2 cellular contexts compared by ENCODE assay signal in genomic region chr15:39013262-39013661, GRCh38.
TF ChIP-seq lines count a peak whose summit lies in the region.

No MANE protein-coding gene starts in this region.

TF ChIP-seq in HepG2, 621 proteins besides CTCF, POLR2A, EP300 and RAD21:
- no peak for TF ChIP-seq ZNF550 (CRISPR knock-in tag; IDR thresholded peaks at IDR 0.05; ENCODE audit: borderline replicate concordance)
- TF ChIP-seq STAG1 (CRISPR knock-in tag; IDR thresholded peaks at IDR 0.05): peak; percentile 34
- no peak for TF ChIP-seq ZNF30 (CRISPR knock-in tag; IDR thresholded peaks at IDR 0.05)
- TF ChIP-seq, protein P1, sequence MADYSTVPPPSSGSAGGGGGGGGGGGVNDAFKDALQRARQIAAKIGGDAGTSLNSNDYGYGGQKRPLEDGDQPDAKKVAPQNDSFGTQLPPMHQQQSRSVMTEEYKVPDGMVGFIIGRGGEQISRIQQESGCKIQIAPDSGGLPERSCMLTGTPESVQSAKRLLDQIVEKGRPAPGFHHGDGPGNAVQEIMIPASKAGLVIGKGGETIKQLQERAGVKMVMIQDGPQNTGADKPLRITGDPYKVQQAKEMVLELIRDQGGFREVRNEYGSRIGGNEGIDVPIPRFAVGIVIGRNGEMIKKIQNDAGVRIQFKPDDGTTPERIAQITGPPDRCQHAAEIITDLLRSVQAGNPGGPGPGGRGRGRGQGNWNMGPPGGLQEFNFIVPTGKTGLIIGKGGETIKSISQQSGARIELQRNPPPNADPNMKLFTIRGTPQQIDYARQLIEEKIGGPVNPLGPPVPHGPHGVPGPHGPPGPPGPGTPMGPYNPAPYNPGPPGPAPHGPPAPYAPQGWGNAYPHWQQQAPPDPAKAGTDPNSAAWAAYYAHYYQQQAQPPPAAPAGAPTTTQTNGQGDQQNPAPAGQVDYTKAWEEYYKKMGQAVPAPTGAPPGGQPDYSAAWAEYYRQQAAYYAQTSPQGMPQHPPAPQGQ (CRISPR knock-in tag; IDR thresholded peaks at IDR 0.05; ENCODE audit: borderline replicate concordance): no peak
- TF ChIP-seq ZBTB33 (CRISPR knock-in tag; IDR thresholded peaks at IDR 0.05): peak; percentile 40; the same call in 1 of the 2 replicates
- no peak for TF ChIP-seq TBP (CRISPR knock-in tag; IDR thresholded peaks at IDR 0.05)
- TF ChIP-seq ZBTB42 (CRISPR knock-in tag; IDR thresholded peaks at IDR 0.05): no peak
- no peak for TF ChIP-seq EZH2 (conservative IDR thresholded peaks at IDR 0.05; ENCODE audit: low read depth, low read length)
- no peak for TF ChIP-seq SSRP1 (CRISPR knock-in tag; IDR thresholded peaks at IDR 0.05)
- TF ChIP-seq, protein P2, sequence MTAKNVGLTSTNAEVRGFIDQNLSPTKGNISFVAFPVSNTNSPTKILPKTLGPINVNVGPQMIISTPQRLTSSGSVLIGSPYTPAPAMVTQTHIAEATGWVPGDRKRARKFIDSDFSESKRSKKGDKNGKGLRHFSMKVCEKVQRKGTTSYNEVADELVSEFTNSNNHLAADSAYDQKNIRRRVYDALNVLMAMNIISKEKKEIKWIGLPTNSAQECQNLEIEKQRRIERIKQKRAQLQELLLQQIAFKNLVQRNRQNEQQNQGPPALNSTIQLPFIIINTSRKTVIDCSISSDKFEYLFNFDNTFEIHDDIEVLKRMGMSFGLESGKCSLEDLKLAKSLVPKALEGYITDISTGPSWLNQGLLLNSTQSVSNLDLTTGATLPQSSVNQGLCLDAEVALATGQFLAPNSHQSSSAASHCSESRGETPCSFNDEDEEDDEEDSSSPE (CRISPR knock-in tag; IDR thresholded peaks at IDR 0.05): no peak
- no peak for TF ChIP-seq ATF1 (CRISPR knock-in tag; IDR thresholded peaks at IDR 0.05)
- TF ChIP-seq AGO2 (optimal IDR thresholded peaks at IDR 0.05; ENCODE audit: low read depth, low read length): no peak
- no peak for TF ChIP-seq ZNF775 (CRISPR knock-in tag; IDR thresholded peaks at IDR 0.05; ENCODE audit: borderline replicate concordance)
- no peak for TF ChIP-seq ZNF878 (CRISPR knock-in tag; IDR thresholded peaks at IDR 0.05)
- no peak for TF ChIP-seq ADNP (CRISPR knock-in tag; IDR thresholded peaks at IDR 0.05)
- TF ChIP-seq, protein P3, sequence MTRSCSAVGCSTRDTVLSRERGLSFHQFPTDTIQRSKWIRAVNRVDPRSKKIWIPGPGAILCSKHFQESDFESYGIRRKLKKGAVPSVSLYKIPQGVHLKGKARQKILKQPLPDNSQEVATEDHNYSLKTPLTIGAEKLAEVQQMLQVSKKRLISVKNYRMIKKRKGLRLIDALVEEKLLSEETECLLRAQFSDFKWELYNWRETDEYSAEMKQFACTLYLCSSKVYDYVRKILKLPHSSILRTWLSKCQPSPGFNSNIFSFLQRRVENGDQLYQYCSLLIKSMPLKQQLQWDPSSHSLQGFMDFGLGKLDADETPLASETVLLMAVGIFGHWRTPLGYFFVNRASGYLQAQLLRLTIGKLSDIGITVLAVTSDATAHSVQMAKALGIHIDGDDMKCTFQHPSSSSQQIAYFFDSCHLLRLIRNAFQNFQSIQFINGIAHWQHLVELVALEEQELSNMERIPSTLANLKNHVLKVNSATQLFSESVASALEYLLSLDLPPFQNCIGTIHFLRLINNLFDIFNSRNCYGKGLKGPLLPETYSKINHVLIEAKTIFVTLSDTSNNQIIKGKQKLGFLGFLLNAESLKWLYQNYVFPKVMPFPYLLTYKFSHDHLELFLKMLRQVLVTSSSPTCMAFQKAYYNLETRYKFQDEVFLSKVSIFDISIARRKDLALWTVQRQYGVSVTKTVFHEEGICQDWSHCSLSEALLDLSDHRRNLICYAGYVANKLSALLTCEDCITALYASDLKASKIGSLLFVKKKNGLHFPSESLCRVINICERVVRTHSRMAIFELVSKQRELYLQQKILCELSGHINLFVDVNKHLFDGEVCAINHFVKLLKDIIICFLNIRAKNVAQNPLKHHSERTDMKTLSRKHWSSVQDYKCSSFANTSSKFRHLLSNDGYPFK (CRISPR knock-in tag; IDR thresholded peaks at IDR 0.05; ENCODE audit: borderline replicate concordance): no peak

TF ChIP-seq in K562, 482 proteins besides CTCF, POLR2A, EP300 and RAD21:
- TF ChIP-seq KAT7 (CRISPR knock-in tag; IDR thresholded peaks at IDR 0.05; ENCODE audit: borderline replicate concordance) (no peak), NFIX (CRISPR knock-in tag; IDR thresholded peaks at IDR 0.05; ENCODE audit: low read depth) (no peak), TCF7L2 (IDR thresholded peaks at IDR 0.05; ENCODE audit: low read depth, low read length) (no peak), GATAD2B (IDR thresholded peaks at IDR 0.05; ENCODE audit: borderline replicate concordance) (no peak), ZNF644 (tag; IDR thresholded peaks at IDR 0.05; ENCODE audit: low read depth) (no peak), MAFK (IDR thresholded peaks at IDR 0.05; ENCODE audit: low read length) (no peak), USF1 (CRISPR knock-in tag; IDR thresholded peaks at IDR 0.05) (no peak), ELF4 (CRISPR knock-in tag; IDR thresholded peaks at IDR 0.05) (no peak), HIVEP1 (CRISPR knock-in tag; IDR thresholded peaks at IDR 0.05) (no peak), IRF9 (tag; IDR thresholded peaks at IDR 0.05) (no peak)
- TF ChIP-seq, protein P4, sequence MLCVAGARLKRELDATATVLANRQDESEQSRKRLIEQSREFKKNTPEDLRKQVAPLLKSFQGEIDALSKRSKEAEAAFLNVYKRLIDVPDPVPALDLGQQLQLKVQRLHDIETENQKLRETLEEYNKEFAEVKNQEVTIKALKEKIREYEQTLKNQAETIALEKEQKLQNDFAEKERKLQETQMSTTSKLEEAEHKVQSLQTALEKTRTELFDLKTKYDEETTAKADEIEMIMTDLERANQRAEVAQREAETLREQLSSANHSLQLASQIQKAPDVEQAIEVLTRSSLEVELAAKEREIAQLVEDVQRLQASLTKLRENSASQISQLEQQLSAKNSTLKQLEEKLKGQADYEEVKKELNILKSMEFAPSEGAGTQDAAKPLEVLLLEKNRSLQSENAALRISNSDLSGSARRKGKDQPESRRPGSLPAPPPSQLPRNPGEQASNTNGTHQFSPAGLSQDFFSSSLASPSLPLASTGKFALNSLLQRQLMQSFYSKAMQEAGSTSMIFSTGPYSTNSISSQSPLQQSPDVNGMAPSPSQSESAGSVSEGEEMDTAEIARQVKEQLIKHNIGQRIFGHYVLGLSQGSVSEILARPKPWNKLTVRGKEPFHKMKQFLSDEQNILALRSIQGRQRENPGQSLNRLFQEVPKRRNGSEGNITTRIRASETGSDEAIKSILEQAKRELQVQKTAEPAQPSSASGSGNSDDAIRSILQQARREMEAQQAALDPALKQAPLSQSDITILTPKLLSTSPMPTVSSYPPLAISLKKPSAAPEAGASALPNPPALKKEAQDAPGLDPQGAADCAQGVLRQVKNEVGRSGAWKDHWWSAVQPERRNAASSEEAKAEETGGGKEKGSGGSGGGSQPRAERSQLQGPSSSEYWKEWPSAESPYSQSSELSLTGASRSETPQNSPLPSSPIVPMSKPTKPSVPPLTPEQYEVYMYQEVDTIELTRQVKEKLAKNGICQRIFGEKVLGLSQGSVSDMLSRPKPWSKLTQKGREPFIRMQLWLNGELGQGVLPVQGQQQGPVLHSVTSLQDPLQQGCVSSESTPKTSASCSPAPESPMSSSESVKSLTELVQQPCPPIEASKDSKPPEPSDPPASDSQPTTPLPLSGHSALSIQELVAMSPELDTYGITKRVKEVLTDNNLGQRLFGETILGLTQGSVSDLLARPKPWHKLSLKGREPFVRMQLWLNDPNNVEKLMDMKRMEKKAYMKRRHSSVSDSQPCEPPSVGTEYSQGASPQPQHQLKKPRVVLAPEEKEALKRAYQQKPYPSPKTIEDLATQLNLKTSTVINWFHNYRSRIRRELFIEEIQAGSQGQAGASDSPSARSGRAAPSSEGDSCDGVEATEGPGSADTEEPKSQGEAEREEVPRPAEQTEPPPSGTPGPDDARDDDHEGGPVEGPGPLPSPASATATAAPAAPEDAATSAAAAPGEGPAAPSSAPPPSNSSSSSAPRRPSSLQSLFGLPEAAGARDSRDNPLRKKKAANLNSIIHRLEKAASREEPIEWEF (CRISPR knock-in tag; IDR thresholded peaks at IDR 0.05): no peak
- TF ChIP-seq, protein P5, sequence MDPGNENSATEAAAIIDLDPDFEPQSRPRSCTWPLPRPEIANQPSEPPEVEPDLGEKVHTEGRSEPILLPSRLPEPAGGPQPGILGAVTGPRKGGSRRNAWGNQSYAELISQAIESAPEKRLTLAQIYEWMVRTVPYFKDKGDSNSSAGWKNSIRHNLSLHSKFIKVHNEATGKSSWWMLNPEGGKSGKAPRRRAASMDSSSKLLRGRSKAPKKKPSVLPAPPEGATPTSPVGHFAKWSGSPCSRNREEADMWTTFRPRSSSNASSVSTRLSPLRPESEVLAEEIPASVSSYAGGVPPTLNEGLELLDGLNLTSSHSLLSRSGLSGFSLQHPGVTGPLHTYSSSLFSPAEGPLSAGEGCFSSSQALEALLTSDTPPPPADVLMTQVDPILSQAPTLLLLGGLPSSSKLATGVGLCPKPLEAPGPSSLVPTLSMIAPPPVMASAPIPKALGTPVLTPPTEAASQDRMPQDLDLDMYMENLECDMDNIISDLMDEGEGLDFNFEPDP (CRISPR knock-in tag; IDR thresholded peaks at IDR 0.05): no peak
